32 cellular contexts compared by ENCODE assay signal in genomic region chr5:40909723-40910122, GRCh38. TPM values are rescaled to one million over a fixed set of nuclear protein-coding genes. Genes with fewer than 3 reads are reported as not detected.
A peak's percentile ranks its signal among the peaks of the same experiment; 100 is the strongest.
DNase-seq lines count a peak whose midpoint lies in the region; ATAC-seq, FAIRE-seq and TF ChIP-seq lines count a peak whose summit lies in the region.
"Had no signal": no experiment of that assay in that cellular context is flagged by ENCODE, and none has a peak within 500 bp of the region (broad histone marks: within the 10 kb centered on the region; RNA-seq: fewer than 3 reads in every experiment).

No MANE protein-coding gene starts in this region.

- H4K20me1 ChIP-seq in PC-9 (ENCODE audit: insufficient read depth), result no peaks in the 10 kb centered on the region

- no peak overlapping the region for H2AFZ ChIP-seq in PC-9

- H3K4me2 ChIP-seq in PC-9, result no peak overlapping the region

- POLR2A ChIA-PET in A673 (lab: Charles Lee; ENCODE audit: low non-redundant PET), result interaction anchor here (0.6 kb wide), 1 partner anchor 81 kb away, joined by 7 read pairs; no protein-coding TSS in a partner anchor
- POLR2A ChIA-PET in PC-9 (lab: Charles Lee; ENCODE audit: unreplicated experiment), result no interaction called here

- H3K9me3 ChIP-seq in A673 (ENCODE audit: low read depth, low read length, poor library complexity, severe bottlenecking) (no peaks in the 10 kb centered on the region), body of pancreas (no peaks in the 10 kb centered on the region), kidney (ENCODE audit: control insufficient read depth in 1 of 2, low read length in 2 of 2) (no peaks in the 10 kb centered on the region), PC-9 (ENCODE audit: insufficient read depth, low read depth) (no peaks in the 10 kb centered on the region; the same call in 1 of the 2 replicates)
- H3K9me3 ChIP-seq: gastrocnemius medialis had no signal

- TSS peak; percentile 76 for BruUV-seq in A673 (replicated peaks; lab: Mats Ljungman, UMichigan)
- BruUV-seq in PC-9 (replicated peaks; lab: Mats Ljungman, UMichigan), result no TSS peak

- intact Hi-C loops in A673 (cut with micrococcal nuclease; ENCODE audit: unreplicated experiment), result loop anchor here (5.0 to 10.0 kb wide), 2 partner anchors 363 to 615 kb away; no protein-coding TSS in a partner anchor
- intact Hi-C loops in body of pancreas (cut with DNase I), result loop anchor here (10.0 kb wide), 1 partner anchor 615 kb away; no protein-coding TSS in a partner anchor
- intact Hi-C loops in kidney (cut with DNase I), result no loop called here
- intact Hi-C loops in PC-9 (cut with micrococcal nuclease; ENCODE audit: unreplicated experiment), result no loop called here

- H3K27ac ChIP-seq in A673 (ENCODE audit: low read depth, low read length, poor library complexity, severe bottlenecking) (no peak overlapping the region), body of pancreas (peak overlapping the region in 3 of 4 donors; percentile 14 to 42 (median 18)), kidney (ENCODE audit: low read depth in 2 of 2, low read length in 2 of 2) (no peak overlapping the region), rectal smooth muscle tissue (ENCODE audit: low read depth, low read length) (peak overlapping the region; percentile 32), PC-9 (no peak overlapping the region)
- H3K27ac ChIP-seq: dorsolateral prefrontal cortex, epithelial cell of prostate, gastrocnemius medialis, skin epidermis had no signal

- TF ChIP-seq POLR2A in body of pancreas (IDR thresholded peaks at IDR 0.05), result no peak

- H3K36me3 ChIP-seq in A673 (ENCODE audit: insufficient read depth, low read length, poor library complexity, severe bottlenecking) (no peaks in the 10 kb centered on the region), body of pancreas (replicated peaks in 1 of 2; ENCODE audit: insufficient read depth in 1 of 2, low read depth in 2 of 2) (no peaks in the 10 kb centered on the region), kidney (ENCODE audit: control insufficient read depth in 1 of 2, insufficient read depth in 2 of 2, low read length in 2 of 2) (no peaks in the 10 kb centered on the region), rectal smooth muscle tissue (ENCODE audit: control insufficient read depth, insufficient read depth, low read length) (no peaks in the 10 kb centered on the region), PC-9 (ENCODE audit: low read depth) (no peaks in the 10 kb centered on the region)
- H3K36me3 ChIP-seq: gastrocnemius medialis had no signal

- peaks cover 5% of the 10 kb centered on the region for H3K4me1 ChIP-seq in A673 (ENCODE audit: insufficient read depth, low read length, poor library complexity, severe bottlenecking)
- peaks cover 18% of the 10 kb centered on the region for H3K4me1 ChIP-seq in body of pancreas
- H3K4me1 ChIP-seq in kidney (ENCODE audit: control insufficient read depth in 1 of 2, insufficient read depth in 1 of 2, low read depth in 1 of 2, low read length in 2 of 2), result no peaks in the 10 kb centered on the region
- H3K4me1 ChIP-seq in rectal smooth muscle tissue (ENCODE audit: control insufficient read depth, insufficient read depth, low read length), result no peaks in the 10 kb centered on the region
- H3K4me1 ChIP-seq in PC-9 (replicated peaks; ENCODE audit: insufficient read depth), result no peaks in the 10 kb centered on the region

- 11 to 20% methylated on average over 2 of the region's 2 CpGs for WGBS in body of pancreas, 2 donors

- ATAC-seq in body of pancreas (no peak), HG02623 (IDR thresholded peaks at IDR 0.05; ENCODE audit: unreplicated experiment) (no peak)
- ATAC-seq: activated CD8-positive, alpha-beta T cell treated with anti-CD3 and anti-CD28 coated beads for 36 hours; gastrocnemius medialis; stimulated activated naive CD8-positive, alpha-beta T cell treated with anti-CD3 and anti-CD28 coated beads, Interleukin-15, Interleukin-2, amounts not matched to agents 100 U/mL and 50 U/mL, for 24 hours had no signal

- CTCF ChIA-PET in A673 (lab: Charles Lee) (no interaction called here), PC-9 (lab: Charles Lee) (no interaction called here)

- H3K9ac ChIP-seq in kidney (ENCODE audit: low read length in 2 of 2) (no peak overlapping the region), rectal smooth muscle tissue (ENCODE audit: low read length) (no peak overlapping the region)

- H3K27me3 ChIP-seq in A673 (replicated peaks; ENCODE audit: insufficient read depth, low read depth, low read length, poor library complexity), result no peaks in the 10 kb centered on the region
- H3K27me3 ChIP-seq in body of pancreas, result no peaks in the 10 kb centered on the region
- H3K27me3 ChIP-seq in rectal smooth muscle tissue (ENCODE audit: control insufficient read depth, insufficient read depth, low read length), result no peaks in the 10 kb centered on the region
- H3K27me3 ChIP-seq in PC-9 (ENCODE audit: insufficient read depth, low read depth), result no peaks in the 10 kb centered on the region
- H3K27me3 ChIP-seq: gastrocnemius medialis had no signal

- H3K4me3 ChIP-seq in A673 (ENCODE audit: low read depth, low read length, poor library complexity, severe bottlenecking) (no peak overlapping the region), body of pancreas (no peak overlapping the region), kidney (ENCODE audit: low read length in 2 of 2) (peak overlapping the region; percentile 22 to 48), rectal smooth muscle tissue (ENCODE audit: low read length) (no peak overlapping the region), PC-9 (no peak overlapping the region)
- H3K4me3 ChIP-seq: gastrocnemius medialis, skin epidermis had no signal

- DNase-seq in A673 (ENCODE audit: low spot score) (no peak), body of pancreas (no peak), kidney (no peak), CD1c-positive myeloid dendritic cell (ENCODE audit: extremely low spot score) (no peak), PC-9 (no peak), HT-29 (ENCODE audit: low spot score) (no peak)
- DNase-seq: ACHN; activated CD4-positive, CD25-positive, alpha-beta regulatory T cell treated with anti-CD3 and anti-CD28 coated beads, Interleukin-2, amount 50 U/mL, for 72 hours; activated CD8-positive, alpha-beta T cell treated with anti-CD3 and anti-CD28 coated beads for 36 hours; activated gamma-delta T cell treated with Interleukin-2 at 50 U/mL for 16 hours; activated T-cell treated with anti-CD3 and anti-CD28 coated beads for 4 hours; C1 segment of cervical spinal cord; Calu3; caudate nucleus; dorsolateral prefrontal cortex; gastrocnemius medialis; midbrain; NCI-H1092; NCI-H187 treated with DMSO at 0.1 percent for 48 hours; NCI-H2227 treated with DMSO at 0.1 percent for 48 hours; NCI-H748 treated with DMSO at 0.1 percent for 48 hours; posterior cingulate gyrus; SHP77; stimulated activated naive CD8-positive, alpha-beta T cell treated with anti-CD3 and anti-CD28 coated beads, Interleukin-15, Interleukin-2, amounts not matched to agents 100 U/mL and 50 U/mL, for 24 hours; SW 1271; trophoblast cell had no signal

- H3K79me2 ChIP-seq in PC-9 (ENCODE audit: low read depth), result no peaks in the 10 kb centered on the region

- TF ChIP-seq CTCF in A673 (conservative IDR thresholded peaks at IDR 0.05; ENCODE audit: low read depth, low read length), result no peak
- no peak for TF ChIP-seq CTCF in body of pancreas (IDR thresholded peaks at IDR 0.05)
- no peak for TF ChIP-seq CTCF in kidney (IDR thresholded peaks at IDR 0.05; ENCODE audit: borderline replicate concordance, extremely low read depth, insufficient read depth)
- no peak for TF ChIP-seq CTCF in PC-9 (conservative IDR thresholded peaks at IDR 0.05)

- no peaks in the 10 kb centered on the region for H3F3A ChIP-seq in PC-9 (ENCODE audit: insufficient read depth, low read depth)

- H3K9me2 ChIP-seq in PC-9 (ENCODE audit: insufficient read depth), result no peaks in the 10 kb centered on the region

- FAIRE-seq in kidney (lab: Jason Lieb, UNC), result no peak

RNA-seq across cellular contexts. Expression of gene C7, which starts 0.4 kb away (rescaled TPM):
- total RNA-seq in A673 (2021) (11.7 and 22.3 TPM in 2 replicates), body of pancreas (100 to 1,000 TPM; 288 to 392 TPM), kidney (849 TPM), PC-9 (2021) (not detected in 2 replicates)
- 158 TPM for polyA plus RNA-seq in kidney (ENCODE audit: insufficient read depth, low read depth, low replicate concordance)
- total RNA-seq in HT-29 (2014; rRNA removed; shearing (Covaris generic)), result 0.05 TPM in 1 of 2 replicates, not detected in the other
- total RNA-seq: activated CD8-positive, alpha-beta T cell treated with anti-CD3 and anti-CD28 coated beads for 36 hours; Calu3; OCI-LY7 had no signal
- polyA plus RNA-seq: neural cell had no signal

Comparison
In these comparisons a context has a peak if more than half of its experiments do, and no peak if none do; other contexts are left out.
1. H3K27ac ChIP-seq: peak in body of pancreas (3 of 4) and rectal smooth muscle tissue (single experiment); none in A673 (single experiment), kidney (0 of 2) and PC-9 (single experiment).
2. H3K4me3 ChIP-seq: peak in kidney (2 of 2); none in A673 (single experiment), body of pancreas (0 of 2), rectal smooth muscle tissue (single experiment) and PC-9 (single experiment).
3. RNA of gene C7, which starts 0.4 kb away (total RNA-seq): 849 TPM in kidney (single experiment) and 288 to 392 TPM in body of pancreas; 11.7 to 22.3 TPM in A673, not detected in PC-9 and 0.05 TPM in HT-29; every median in the first group is over 10 times any median in the second.
4. intact Hi-C loops: an anchor here in A673 (5.0 to 10.0 kb wide) and body of pancreas (10.0 kb wide); none called in kidney and PC-9.